ENCODE assay signal across 8 cellular contexts in genomic region chr12:111446044-111446581, GRCh38.
A peak's percentile ranks its signal among the peaks of the same experiment; 100 is the strongest.
DNase-seq lines count a peak whose midpoint lies in the region; ATAC-seq and TF ChIP-seq lines count a peak whose summit lies in the region.

No MANE protein-coding gene starts in this region.

- ATAC-seq in HG03159 (IDR thresholded peaks at IDR 0.05; ENCODE audit: unreplicated experiment) (no peak), GM18873 (IDR thresholded peaks at IDR 0.05; ENCODE audit: low FRiP score, unreplicated experiment) (no peak)

- peak overlapping the region; percentile 69 for H3K27ac ChIP-seq in muscle layer of colon (ENCODE audit: low read depth, low read length)

- H3K4me3 ChIP-seq in GM12865 (ENCODE audit: low read depth, low read length) (no peak overlapping the region), choroid plexus epithelial cell (ENCODE audit: low read depth, low read length) (no peak overlapping the region), muscle layer of colon (ENCODE audit: low read depth in 1 of 2, low read length in 2 of 2) (no peak overlapping the region)

- H3K4me1 ChIP-seq in muscle layer of colon (ENCODE audit: insufficient read depth, low read length) = peaks cover 43% of the 10 kb centered on the region

- peak; percentile 2 for DNase-seq in GM12865 (ENCODE audit: low read depth)
- peak; percentile 74 for DNase-seq in NCI-H2029 treated with DMSO at 0.1 percent for 48 hours (lab: John Stamatoyannopoulos, UW)
- DNase-seq in choroid plexus epithelial cell (ENCODE audit: low read depth) = peak; percentile 78
- no peak for DNase-seq in NOMO-1 treated with dmso at 0.1 percent for 144 hours (lab: John Stamatoyannopoulos, UW; ENCODE audit: unreplicated experiment)
- no peak for DNase-seq in GM19240 (ENCODE audit: insufficient read length, low spot score)

- H3K9ac ChIP-seq in muscle layer of colon (ENCODE audit: low read length) = peak overlapping the region; percentile 32

- peaks cover 70% of the 10 kb centered on the region for H3K36me3 ChIP-seq in muscle layer of colon (ENCODE audit: insufficient read depth, low read length)

- H3K27me3 ChIP-seq in muscle layer of colon (ENCODE audit: control insufficient read depth in 1 of 2, insufficient read depth in 2 of 2, low read length in 2 of 2) = no peaks in the 10 kb centered on the region

- no peak for TF ChIP-seq CTCF in GM12865 (IDR thresholded peaks at IDR 0.05; ENCODE audit: insufficient read depth, low read depth, low read length, missing control alignments)
- TF ChIP-seq CTCF in choroid plexus epithelial cell (conservative IDR thresholded peaks at IDR 0.05; ENCODE audit: low read depth, low read length) = no peak

- no peaks in the 10 kb centered on the region for H3K9me3 ChIP-seq in muscle layer of colon (ENCODE audit: low read length)

Comparison
In these comparisons a context has a peak if more than half of its experiments do, and no peak if none do; other contexts are left out.
1. DNase-seq: peak in GM12865 (single experiment), NCI-H2029 treated with DMSO at 0.1 percent for 48 hours (single experiment) and choroid plexus epithelial cell (single experiment); none in NOMO-1 treated with dmso at 0.1 percent for 144 hours (single experiment) and GM19240 (single experiment).